In the genomic region with DNA sequence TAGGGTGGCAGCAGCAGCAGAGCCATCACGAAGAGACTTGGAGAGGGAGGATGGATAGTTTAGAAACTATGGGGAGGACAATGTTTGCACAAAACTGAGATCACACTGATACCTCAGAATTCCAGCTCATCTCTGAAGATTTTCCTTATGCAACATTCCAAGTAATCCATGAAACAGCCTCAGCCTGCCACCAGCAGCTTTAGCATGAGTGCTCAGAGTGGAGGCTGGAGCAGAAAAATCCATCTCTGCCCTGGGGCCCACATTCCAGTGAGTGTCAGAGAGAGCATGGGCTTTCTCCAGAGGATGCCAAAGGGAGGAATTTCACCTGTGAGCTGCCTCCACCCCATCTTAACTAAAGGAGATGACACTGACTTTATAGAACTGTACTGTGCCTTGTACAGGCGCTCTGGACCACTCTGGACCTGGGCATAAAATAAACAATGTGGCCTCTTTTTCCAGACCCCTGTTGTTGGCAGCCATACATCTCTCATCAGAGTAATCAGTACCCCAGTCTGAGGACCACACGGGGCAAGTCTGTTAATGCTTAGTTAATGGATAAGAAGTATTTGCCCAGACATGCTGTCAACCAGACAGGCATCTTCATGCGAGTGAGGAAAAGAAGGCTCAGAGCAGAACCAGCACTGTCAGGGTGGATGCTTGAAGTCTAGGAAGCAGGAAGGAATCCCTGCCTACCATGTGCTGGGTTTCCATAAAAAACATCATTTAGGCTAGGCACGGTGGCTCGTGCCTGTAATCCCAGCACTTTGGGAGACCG, we compare ENCODE assay signal across 1 cellular context.
TF ChIP-seq lines count a peak whose summit lies in the region.

No MANE protein-coding gene starts in this region.

TF ChIP-seq in SK-N-SH treated with all-trans-retinoic acid at 6 μM for 48 hours, 23 proteins besides CTCF, POLR2A, EP300 and RAD21 (continued from another document):
- TF ChIP-seq CREB5 (CRISPR knock-in tag; IDR thresholded peaks at IDR 0.05; ENCODE audit: low read depth) (no peak), GLIS3 (CRISPR knock-in tag; IDR thresholded peaks at IDR 0.05) (no peak), TOX (CRISPR knock-in tag; IDR thresholded peaks at IDR 0.05; ENCODE audit: borderline replicate concordance) (no peak), TSHZ2 (CRISPR knock-in tag; IDR thresholded peaks at IDR 0.05) (no peak), TCF4 (CRISPR knock-in tag; IDR thresholded peaks at IDR 0.05; ENCODE audit: borderline replicate concordance) (no peak), RARB (CRISPR knock-in tag; IDR thresholded peaks at IDR 0.05) (no peak), CSDC2 (CRISPR knock-in tag; IDR thresholded peaks at IDR 0.05) (no peak), ISL1 (CRISPR knock-in tag; IDR thresholded peaks at IDR 0.05) (no peak), PPARA (CRISPR knock-in tag; IDR thresholded peaks at IDR 0.05; ENCODE audit: borderline replicate concordance) (no peak), OSR1 (CRISPR knock-in tag; IDR thresholded peaks at IDR 0.05) (no peak), ZNF8 (CRISPR knock-in tag; IDR thresholded peaks at IDR 0.05) (no peak), ZNF70 (CRISPR knock-in tag; IDR thresholded peaks at IDR 0.05) (no peak), ZC3H10 (CRISPR knock-in tag; IDR thresholded peaks at IDR 0.05) (no peak), ZNF565 (CRISPR knock-in tag; conservative IDR thresholded peaks at IDR 0.05; ENCODE audit: low read depth) (no peak), BACH2 (CRISPR knock-in tag; IDR thresholded peaks at IDR 0.05; ENCODE audit: borderline replicate concordance) (no peak)
- TF ChIP-seq, protein P1, sequence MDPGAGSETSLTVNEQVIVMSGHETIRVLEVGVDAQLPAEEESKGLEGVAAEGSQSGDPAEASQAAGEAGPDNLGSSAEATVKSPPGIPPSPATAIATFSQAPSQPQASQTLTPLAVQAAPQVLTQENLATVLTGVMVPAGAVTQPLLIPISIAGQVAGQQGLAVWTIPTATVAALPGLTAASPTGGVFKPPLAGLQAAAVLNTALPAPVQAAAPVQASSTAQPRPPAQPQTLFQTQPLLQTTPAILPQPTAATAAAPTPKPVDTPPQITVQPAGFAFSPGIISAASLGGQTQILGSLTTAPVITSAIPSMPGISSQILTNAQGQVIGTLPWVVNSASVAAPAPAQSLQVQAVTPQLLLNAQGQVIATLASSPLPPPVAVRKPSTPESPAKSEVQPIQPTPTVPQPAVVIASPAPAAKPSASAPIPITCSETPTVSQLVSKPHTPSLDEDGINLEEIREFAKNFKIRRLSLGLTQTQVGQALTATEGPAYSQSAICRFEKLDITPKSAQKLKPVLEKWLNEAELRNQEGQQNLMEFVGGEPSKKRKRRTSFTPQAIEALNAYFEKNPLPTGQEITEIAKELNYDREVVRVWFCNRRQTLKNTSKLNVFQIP (CRISPR knock-in tag; IDR thresholded peaks at IDR 0.05; ENCODE audit: borderline replicate concordance, low read depth): no peak
